Comparison of ENCODE assay signal across 1 cellular context in the genomic region with DNA sequence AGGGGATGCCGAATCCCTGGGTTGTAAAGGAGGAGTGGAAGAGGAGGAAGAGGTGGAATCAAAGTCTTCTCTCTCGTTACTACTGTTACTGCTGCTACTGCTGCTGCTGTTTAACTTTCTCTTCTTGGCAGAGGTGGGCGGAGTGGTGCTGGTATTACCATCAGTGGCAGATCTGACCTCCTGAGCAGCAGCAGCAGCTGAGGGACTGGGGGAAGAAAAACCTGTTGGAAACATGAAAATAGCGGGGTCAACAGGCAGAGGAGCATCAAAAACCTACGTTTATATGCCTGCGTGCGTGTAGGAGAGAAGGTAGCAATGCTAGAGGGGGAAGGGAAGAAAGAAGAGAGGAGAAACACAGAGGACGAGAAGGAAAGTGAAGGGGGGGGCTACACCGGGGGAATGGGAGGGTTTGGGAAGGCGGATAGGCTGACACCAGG.
TF ChIP-seq lines count a peak whose summit lies in the region.

No MANE protein-coding gene starts in this region.

TF ChIP-seq in endothelial cell of umbilical vein, 7 proteins besides CTCF, POLR2A, EP300 and RAD21 (continued from another document):
- TF ChIP-seq GATA2 (IDR thresholded peaks at IDR 0.05; ENCODE audit: insufficient read depth, insufficient read length, low read depth, low read length), result no peak
